ENCODE assay signal across 2 cellular contexts in genomic region chr9:104322581-104322980, GRCh38.
TF ChIP-seq lines count a peak whose summit lies in the region.

No MANE protein-coding gene starts in this region.

TF ChIP-seq in GM23338, 12 proteins besides CTCF, POLR2A, EP300 and RAD21:
- TF ChIP-seq ZNF114 (CRISPR knock-in tag; IDR thresholded peaks at IDR 0.05) (no peak), NANOG (IDR thresholded peaks at IDR 0.05; ENCODE audit: borderline replicate concordance) (no peak), ZNF462 (CRISPR knock-in tag; IDR thresholded peaks at IDR 0.05) (no peak), CREB1 (CRISPR knock-in tag; IDR thresholded peaks at IDR 0.05; ENCODE audit: low read depth) (no peak), EZH2 (IDR thresholded peaks at IDR 0.05; ENCODE audit: low read depth, unreplicated experiment) (no peak), JUNB (IDR thresholded peaks at IDR 0.05; ENCODE audit: unreplicated experiment) (no peak), ETS1 (IDR thresholded peaks at IDR 0.05) (no peak), STAT1 (IDR thresholded peaks at IDR 0.05; ENCODE audit: unreplicated experiment) (no peak), POLR2AphosphoS5 (IDR thresholded peaks at IDR 0.05; ENCODE audit: low read depth) (no peak), EZH2phosphoT487 (IDR thresholded peaks at IDR 0.05; ENCODE audit: unreplicated experiment) (no peak), REST (IDR thresholded peaks at IDR 0.05; ENCODE audit: unreplicated experiment) (no peak), ZNF331 (CRISPR knock-in tag; IDR thresholded peaks at IDR 0.05; ENCODE audit: low read depth) (no peak)
TF ChIP-seq in GM23338: peak in this region for 0.

TF ChIP-seq in H1, 55 proteins besides CTCF, POLR2A, EP300 and RAD21:
- TF ChIP-seq FOSL1 (IDR thresholded peaks at IDR 0.05; ENCODE audit: insufficient read depth, low read depth, low read length) = no peak
- TF ChIP-seq CHD7 (IDR thresholded peaks at IDR 0.05; ENCODE audit: insufficient replicate concordance, low read length) = no peak
- TF ChIP-seq TEAD4 (IDR thresholded peaks at IDR 0.05; ENCODE audit: low read depth, low read length) = no peak
- no peak for TF ChIP-seq SIX5 (IDR thresholded peaks at IDR 0.05; ENCODE audit: low read depth, low read length)
- TF ChIP-seq KDM5A (IDR thresholded peaks at IDR 0.05; ENCODE audit: low read length) = no peak
- TF ChIP-seq NRF1 (IDR thresholded peaks at IDR 0.05; ENCODE audit: low read depth, low read length) = no peak
- TF ChIP-seq TAF7 (optimal IDR thresholded peaks at IDR 0.05; ENCODE audit: borderline replicate concordance, low read depth, low read length) = no peak
- TF ChIP-seq ASH2L (IDR thresholded peaks at IDR 0.05; ENCODE audit: low read length) = no peak
